22 cellular contexts compared by ENCODE assay signal in genomic region chr10:79472951-79473350, GRCh38. TPM values are rescaled to one million over a fixed set of nuclear protein-coding genes. Genes with fewer than 3 reads are reported as not detected.
DNase-seq lines count a peak whose midpoint lies in the region; ATAC-seq and TF ChIP-seq lines count a peak whose summit lies in the region.
"Had no signal": no experiment of that assay in that cellular context is flagged by ENCODE, and none has a peak within 500 bp of the region (broad histone marks: within the 10 kb centered on the region; RNA-seq: fewer than 3 reads in every experiment).

No MANE protein-coding gene starts in this region.

- in situ Hi-C loops in brain microvascular endothelial cell (cut with HindIII; ENCODE audit: low pct_ligation_motif_present, low sequenced_read_pairs) = loop anchor here (10.0 kb wide), 1 partner anchor 98 kb away; no protein-coding TSS in a partner anchor

- H3K9me3 ChIP-seq in BLaER1 = no peaks in the 10 kb centered on the region
- H3K9me3 ChIP-seq: colonic mucosa, heart right ventricle had no signal

- H3K9ac ChIP-seq in BLaER1 = peak overlapping the region; percentile 8; the same call in 1 of the 2 replicates
- H3K9ac ChIP-seq: neural progenitor cell had no signal

- H3K4me3 ChIP-seq in BLaER1 (no peak overlapping the region), epithelial cell of esophagus (ENCODE audit: low read length) (no peak overlapping the region), brain microvascular endothelial cell (ENCODE audit: low read depth, low read length) (no peak overlapping the region)
- H3K4me3 ChIP-seq: colonic mucosa, heart right ventricle, neural progenitor cell had no signal

- no peaks in the 10 kb centered on the region for H4K20me1 ChIP-seq in BLaER1

- H3K27ac ChIP-seq in BLaER1 (peak overlapping the region; percentile 45; the same call in 1 of the 2 replicates), brain microvascular endothelial cell (no peak overlapping the region)
- H3K27ac ChIP-seq: colonic mucosa, heart right ventricle, neural progenitor cell had no signal

- peak; percentile 34 for DNase-seq in Kasumi-1 (lab: John Stamatoyannopoulos, UW)
- DNase-seq in epithelial cell of esophagus (ENCODE audit: low read depth) = peak; percentile 15
- DNase-seq in mesenteric fat pad (ENCODE audit: low spot score) = peak; percentile 20
- no peak for DNase-seq in brain microvascular endothelial cell
- DNase-seq in GM03348 (ENCODE audit: low spot score) = no peak
- no peak for DNase-seq in OCI-M1 (lab: John Stamatoyannopoulos, UW)
- DNase-seq: activated CD4-positive, alpha-beta T cell treated with anti-CD3 and anti-CD28 coated beads, Interleukin-2, amount 50 U/mL, for 48 hours; activated CD4-positive, CD25-positive, alpha-beta regulatory T cell; activated CD8-positive, alpha-beta memory T cell treated with anti-CD3 and anti-CD28 coated beads, Interleukin-2, amount 50 U/mL, for 48 hours; activated effector memory CD4-positive, alpha-beta T cell treated with Interleukin-2 at 50 U/mL for 16 hours; activated naive CD8-positive, alpha-beta T cell treated with anti-CD3 and anti-CD28 coated beads, Interleukin-2, amount 50 U/mL, for 24 hours; CD4-positive, alpha-beta T cell; colonic mucosa; heart right ventricle; NCI-H1694; NCI-H2171 treated with DMSO at 0.1 percent for 48 hours; NCI-H524 treated with DMSO at 0.1 percent for 48 hours; substantia nigra; T1000 had no signal

- no peak for TF ChIP-seq CTCF in epithelial cell of esophagus (IDR thresholded peaks at IDR 0.05; ENCODE audit: insufficient read depth, low read depth, low read length, missing control alignments)
- TF ChIP-seq CTCF in brain microvascular endothelial cell (IDR thresholded peaks at IDR 0.05; ENCODE audit: low read depth, low read length, missing control alignments) = no peak

- H3K4me1 ChIP-seq in BLaER1 = peaks cover 18% of the 10 kb centered on the region
- H3K4me1 ChIP-seq: colonic mucosa, neural progenitor cell had no signal

- no peak for ATAC-seq in GM21529 (IDR thresholded peaks at IDR 0.05; ENCODE audit: unreplicated experiment)
- ATAC-seq: activated naive CD8-positive, alpha-beta T cell treated with anti-CD3 and anti-CD28 coated beads, Interleukin-2, amount 50 U/mL, for 24 hours; heart right ventricle had no signal

- peak overlapping the region; percentile 64 for H3K4me2 ChIP-seq in BLaER1
- H3K4me2 ChIP-seq: neural progenitor cell had no signal

- H3K27me3 ChIP-seq in BLaER1 (no peaks in the 10 kb centered on the region), brain microvascular endothelial cell (replicated peaks) (no peaks in the 10 kb centered on the region)
- H3K27me3 ChIP-seq: colonic mucosa, heart right ventricle had no signal

- H3K36me3 ChIP-seq in BLaER1 (no peaks in the 10 kb centered on the region), brain microvascular endothelial cell (replicated peaks) (no peaks in the 10 kb centered on the region)
- H3K36me3 ChIP-seq: colonic mucosa, heart right ventricle, neural progenitor cell had no signal

RNA-seq across cellular contexts. Expression of gene ZCCHC24, which starts 27.5 kb away (rescaled TPM):
- total RNA-seq in mesenteric fat pad = 90.8 TPM

RNA-seq across cellular contexts. Expression of gene EIF5AL1, which starts 39.4 kb away (rescaled TPM):
- total RNA-seq in mesenteric fat pad = 0.22 TPM

Comparison
In these comparisons a context has a peak if more than half of its experiments do, and no peak if none do; other contexts are left out.
1. DNase-seq: peak in Kasumi-1 (2 of 2), epithelial cell of esophagus (single experiment) and mesenteric fat pad (single experiment); none in brain microvascular endothelial cell (single experiment), GM03348 (single experiment) and OCI-M1 (single experiment).